In the genomic region with DNA sequence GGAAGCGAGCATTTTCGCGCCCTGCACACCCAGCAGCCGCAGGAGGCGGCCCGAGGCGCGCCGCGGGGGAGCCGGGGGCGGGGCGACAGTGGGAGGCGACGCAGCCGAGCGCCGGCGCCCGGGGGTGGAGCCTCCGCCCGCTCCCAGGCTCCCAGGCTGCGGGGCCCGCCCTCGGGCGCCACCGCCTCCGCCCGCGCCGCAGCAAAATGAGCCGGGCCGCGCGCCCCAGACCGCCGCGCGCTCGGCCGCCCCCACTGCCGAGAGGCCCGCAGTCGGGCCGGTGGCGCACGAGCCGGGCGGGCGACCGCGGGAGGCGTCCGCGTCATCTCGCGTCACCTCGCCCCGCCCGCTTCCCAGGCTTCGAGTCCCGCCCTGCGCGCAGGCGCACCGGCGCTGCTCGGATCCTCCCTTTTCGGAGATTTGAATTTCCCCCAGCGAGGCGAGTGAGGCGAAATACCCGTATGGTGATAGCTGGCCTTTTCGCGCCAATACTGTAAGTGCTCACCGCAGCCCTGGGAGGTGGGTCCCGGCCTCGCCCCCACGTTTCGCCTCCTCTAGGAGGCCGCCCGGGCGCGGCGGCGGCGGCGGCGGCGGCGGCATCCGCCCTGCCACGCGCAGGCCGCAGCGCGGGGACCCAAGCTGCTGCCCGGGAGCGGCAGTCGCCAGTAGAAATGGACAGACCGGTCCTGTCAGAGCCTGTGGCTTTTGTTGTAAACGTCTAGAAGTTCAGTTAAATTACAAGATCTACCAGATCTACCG, we compare ENCODE assay signal across 1 cellular context.
TF ChIP-seq lines count a peak whose summit lies in the region.

A gene with protein sequence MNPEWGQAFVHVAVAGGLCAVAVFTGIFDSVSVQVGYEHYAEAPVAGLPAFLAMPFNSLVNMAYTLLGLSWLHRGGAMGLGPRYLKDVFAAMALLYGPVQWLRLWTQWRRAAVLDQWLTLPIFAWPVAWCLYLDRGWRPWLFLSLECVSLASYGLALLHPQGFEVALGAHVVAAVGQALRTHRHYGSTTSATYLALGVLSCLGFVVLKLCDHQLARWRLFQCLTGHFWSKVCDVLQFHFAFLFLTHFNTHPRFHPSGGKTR (plus strand): TSS at position 387 of the 759 bp plus-strand sequence. CDS start 9,309 bp downstream, outside the sequence.

TF ChIP-seq in GM12878, 131 proteins besides CTCF, POLR2A, EP300 and RAD21 (continued from another document):
- peak; percentile 35; the same call in 1 of the 2 replicates for TF ChIP-seq POLR2AphosphoS5 (IDR thresholded peaks at IDR 0.05; ENCODE audit: low read length)
- 0 out of 2 replicates have a peak, but pooled peaks have one; percentile 23 for TF ChIP-seq PML (IDR thresholded peaks at IDR 0.05; ENCODE audit: low read length)
- TF ChIP-seq EGR1 (IDR thresholded peaks at IDR 0.05; ENCODE audit: borderline replicate concordance in 1 of 2, low read depth in 2 of 2, low read length in 2 of 2): peak in 1 of 2 experiments; percentile 59; a peak in 1 of 3 replicates
- peak; percentile 62 for TF ChIP-seq SP1 (IDR thresholded peaks at IDR 0.05; ENCODE audit: low read depth, low read length)
- TF ChIP-seq, protein P1, sequence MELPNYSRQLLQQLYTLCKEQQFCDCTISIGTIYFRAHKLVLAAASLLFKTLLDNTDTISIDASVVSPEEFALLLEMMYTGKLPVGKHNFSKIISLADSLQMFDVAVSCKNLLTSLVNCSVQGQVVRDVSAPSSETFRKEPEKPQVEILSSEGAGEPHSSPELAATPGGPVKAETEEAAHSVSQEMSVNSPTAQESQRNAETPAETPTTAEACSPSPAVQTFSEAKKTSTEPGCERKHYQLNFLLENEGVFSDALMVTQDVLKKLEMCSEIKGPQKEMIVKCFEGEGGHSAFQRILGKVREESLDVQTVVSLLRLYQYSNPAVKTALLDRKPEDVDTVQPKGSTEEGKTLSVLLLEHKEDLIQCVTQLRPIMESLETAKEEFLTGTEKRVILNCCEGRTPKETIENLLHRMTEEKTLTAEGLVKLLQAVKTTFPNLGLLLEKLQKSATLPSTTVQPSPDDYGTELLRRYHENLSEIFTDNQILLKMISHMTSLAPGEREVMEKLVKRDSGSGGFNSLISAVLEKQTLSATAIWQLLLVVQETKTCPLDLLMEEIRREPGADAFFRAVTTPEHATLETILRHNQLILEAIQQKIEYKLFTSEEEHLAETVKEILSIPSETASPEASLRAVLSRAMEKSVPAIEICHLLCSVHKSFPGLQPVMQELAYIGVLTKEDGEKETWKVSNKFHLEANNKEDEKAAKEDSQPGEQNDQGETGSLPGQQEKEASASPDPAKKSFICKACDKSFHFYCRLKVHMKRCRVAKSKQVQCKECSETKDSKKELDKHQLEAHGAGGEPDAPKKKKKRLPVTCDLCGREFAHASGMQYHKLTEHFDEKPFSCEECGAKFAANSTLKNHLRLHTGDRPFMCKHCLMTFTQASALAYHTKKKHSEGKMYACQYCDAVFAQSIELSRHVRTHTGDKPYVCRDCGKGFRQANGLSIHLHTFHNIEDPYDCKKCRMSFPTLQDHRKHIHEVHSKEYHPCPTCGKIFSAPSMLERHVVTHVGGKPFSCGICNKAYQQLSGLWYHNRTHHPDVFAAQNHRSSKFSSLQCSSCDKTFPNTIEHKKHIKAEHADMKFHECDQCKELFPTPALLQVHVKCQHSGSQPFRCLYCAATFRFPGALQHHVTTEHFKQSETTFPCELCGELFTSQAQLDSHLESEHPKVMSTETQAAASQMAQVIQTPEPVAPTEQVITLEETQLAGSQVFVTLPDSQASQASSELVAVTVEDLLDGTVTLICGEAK (IDR thresholded peaks at IDR 0.05; ENCODE audit: borderline replicate concordance): no peak
- TF ChIP-seq KLF5 (IDR thresholded peaks at IDR 0.05; ENCODE audit: partially characterized antibody): peak; percentile 75
- TF ChIP-seq TCF12 (IDR thresholded peaks at IDR 0.05; ENCODE audit: low read depth, low read length): no peak
- TF ChIP-seq POLR2AphosphoS2 (IDR thresholded peaks at IDR 0.05; ENCODE audit: low read depth, low read length): 0 out of 2 replicates have a peak, but pooled peaks have one; percentile 8
- TF ChIP-seq NR2F1 (conservative IDR thresholded peaks at IDR 0.05): 0 out of 2 replicates have a peak, but pooled peaks have one; percentile 25
- 0 out of 2 replicates have a peak, but pooled peaks have one; percentile 60 for TF ChIP-seq ZSCAN29 (IDR thresholded peaks at IDR 0.05)
- 0 out of 2 replicates have a peak, but pooled peaks have one; percentile 27 for TF ChIP-seq GATAD2B (conservative IDR thresholded peaks at IDR 0.05; ENCODE audit: low read depth)
- peak; percentile 79 for TF ChIP-seq CREB1 (IDR thresholded peaks at IDR 0.05; ENCODE audit: low read depth)
- no peak for TF ChIP-seq LARP7 (IDR thresholded peaks at IDR 0.05)
- TF ChIP-seq, protein P2, sequence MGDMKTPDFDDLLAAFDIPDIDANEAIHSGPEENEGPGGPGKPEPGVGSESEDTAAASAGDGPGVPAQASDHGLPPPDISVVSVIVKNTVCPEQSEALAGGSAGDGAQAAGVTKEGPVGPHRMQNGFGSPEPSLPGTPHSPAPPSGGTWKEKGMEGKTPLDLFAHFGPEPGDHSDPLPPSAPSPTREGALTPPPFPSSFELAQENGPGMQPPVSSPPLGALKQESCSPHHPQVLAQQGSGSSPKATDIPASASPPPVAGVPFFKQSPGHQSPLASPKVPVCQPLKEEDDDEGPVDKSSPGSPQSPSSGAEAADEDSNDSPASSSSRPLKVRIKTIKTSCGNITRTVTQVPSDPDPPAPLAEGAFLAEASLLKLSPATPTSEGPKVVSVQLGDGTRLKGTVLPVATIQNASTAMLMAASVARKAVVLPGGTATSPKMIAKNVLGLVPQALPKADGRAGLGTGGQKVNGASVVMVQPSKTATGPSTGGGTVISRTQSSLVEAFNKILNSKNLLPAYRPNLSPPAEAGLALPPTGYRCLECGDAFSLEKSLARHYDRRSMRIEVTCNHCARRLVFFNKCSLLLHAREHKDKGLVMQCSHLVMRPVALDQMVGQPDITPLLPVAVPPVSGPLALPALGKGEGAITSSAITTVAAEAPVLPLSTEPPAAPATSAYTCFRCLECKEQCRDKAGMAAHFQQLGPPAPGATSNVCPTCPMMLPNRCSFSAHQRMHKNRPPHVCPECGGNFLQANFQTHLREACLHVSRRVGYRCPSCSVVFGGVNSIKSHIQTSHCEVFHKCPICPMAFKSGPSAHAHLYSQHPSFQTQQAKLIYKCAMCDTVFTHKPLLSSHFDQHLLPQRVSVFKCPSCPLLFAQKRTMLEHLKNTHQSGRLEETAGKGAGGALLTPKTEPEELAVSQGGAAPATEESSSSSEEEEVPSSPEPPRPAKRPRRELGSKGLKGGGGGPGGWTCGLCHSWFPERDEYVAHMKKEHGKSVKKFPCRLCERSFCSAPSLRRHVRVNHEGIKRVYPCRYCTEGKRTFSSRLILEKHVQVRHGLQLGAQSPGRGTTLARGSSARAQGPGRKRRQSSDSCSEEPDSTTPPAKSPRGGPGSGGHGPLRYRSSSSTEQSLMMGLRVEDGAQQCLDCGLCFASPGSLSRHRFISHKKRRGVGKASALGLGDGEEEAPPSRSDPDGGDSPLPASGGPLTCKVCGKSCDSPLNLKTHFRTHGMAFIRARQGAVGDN (IDR thresholded peaks at IDR 0.05): peak; percentile 67
- TF ChIP-seq RUNX3 (IDR thresholded peaks at IDR 0.05; ENCODE audit: low read length): peak; percentile 59
- TF ChIP-seq, protein P3, sequence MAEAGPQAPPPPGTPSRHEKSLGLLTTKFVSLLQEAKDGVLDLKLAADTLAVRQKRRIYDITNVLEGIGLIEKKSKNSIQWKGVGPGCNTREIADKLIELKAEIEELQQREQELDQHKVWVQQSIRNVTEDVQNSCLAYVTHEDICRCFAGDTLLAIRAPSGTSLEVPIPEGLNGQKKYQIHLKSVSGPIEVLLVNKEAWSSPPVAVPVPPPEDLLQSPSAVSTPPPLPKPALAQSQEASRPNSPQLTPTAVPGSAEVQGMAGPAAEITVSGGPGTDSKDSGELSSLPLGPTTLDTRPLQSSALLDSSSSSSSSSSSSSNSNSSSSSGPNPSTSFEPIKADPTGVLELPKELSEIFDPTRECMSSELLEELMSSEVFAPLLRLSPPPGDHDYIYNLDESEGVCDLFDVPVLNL (IDR thresholded peaks at IDR 0.05; ENCODE audit: low read depth, low read length): peak; percentile 77; the same call in 1 of the 2 replicates
- peak; percentile 98 for TF ChIP-seq RB1 (IDR thresholded peaks at IDR 0.05; ENCODE audit: borderline replicate concordance)
- peak; percentile 82 to 96; a peak in 3 of 4 replicates for TF ChIP-seq BHLHE40 (IDR thresholded peaks at IDR 0.05; ENCODE audit: borderline replicate concordance in 1 of 2, low read depth in 2 of 2, low read length in 1 of 2)
- no peak for TF ChIP-seq MEF2A (IDR thresholded peaks at IDR 0.05; ENCODE audit: insufficient read depth, low read depth, low read length)
- peak; percentile 42; the same call in 1 of the 2 replicates for TF ChIP-seq TAF1 (IDR thresholded peaks at IDR 0.05; ENCODE audit: borderline replicate concordance, low read depth, low read length)
- TF ChIP-seq NRF1 (conservative IDR thresholded peaks at IDR 0.05; ENCODE audit: low read depth, low read length): peak; percentile 79
- TF ChIP-seq CBFB (IDR thresholded peaks at IDR 0.05; ENCODE audit: low read depth): no peak
- peak; percentile 78 for TF ChIP-seq IKZF1 (conservative IDR thresholded peaks at IDR 0.05)
